ENCODE assay signal across 8 cellular contexts in the genomic region with DNA sequence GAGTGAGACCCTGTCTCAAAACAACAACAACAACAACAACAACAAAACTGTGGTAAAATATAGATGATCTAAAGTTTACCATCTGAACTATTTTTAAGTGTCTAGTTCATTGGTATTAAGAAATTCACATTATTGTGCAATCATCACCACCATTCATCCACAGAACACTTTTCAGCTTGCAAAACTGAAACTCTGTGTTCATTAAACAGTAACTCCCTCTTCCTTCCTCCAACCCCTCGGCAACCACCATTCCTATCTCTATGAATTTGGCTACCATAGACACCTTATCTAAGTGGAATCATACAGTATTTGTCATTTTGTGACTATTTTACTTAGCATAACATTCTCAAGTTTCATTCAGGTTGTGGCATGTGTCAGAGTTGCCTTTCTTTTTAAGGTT. TPM values are rescaled to one million over a fixed set of nuclear protein-coding genes. Genes with fewer than 3 reads are reported as not detected.
DNase-seq lines count a peak whose midpoint lies in the region; ATAC-seq and TF ChIP-seq lines count a peak whose summit lies in the region.

No MANE protein-coding gene starts in this region.

- peaks cover 2% of the 10 kb centered on the region for H3K36me3 Mint-ChIP-seq in activated naive CD4-positive, alpha-beta T cell treated with anti-CD3 and anti-CD28 coated beads for 36 hours (ENCODE audit: low read depth)
- no peaks in the 10 kb centered on the region for H3K36me3 Mint-ChIP-seq in natural killer cell

- H3K36me3 ChIP-seq in ascending aorta (no peaks in the 10 kb centered on the region), testis (ENCODE audit: low read depth, missing control alignments) (no peaks in the 10 kb centered on the region)

- peak overlapping the region; percentile 12 to 22 for H3K27ac ChIP-seq in ascending aorta
- no peak overlapping the region for H3K27ac ChIP-seq in testis
- H3K27ac ChIP-seq in RWPE1, result no peak overlapping the region

- H3K4me3 Mint-ChIP-seq in activated naive CD4-positive, alpha-beta T cell treated with anti-CD3 and anti-CD28 coated beads for 36 hours, result no peak overlapping the region
- peak overlapping the region; percentile 72 for H3K4me3 Mint-ChIP-seq in natural killer cell

- DNase-seq in activated naive CD4-positive, alpha-beta T cell treated with Interleukin-2 at 50 U/mL for 16 hours, result peak; percentile 42
- DNase-seq in activated naive CD4-positive, alpha-beta T cell treated with anti-CD3 and anti-CD28 coated beads for 36 hours, result no peak
- DNase-seq in ascending aorta (ENCODE audit: low spot score in 2 of 2), result no peak
- no peak for DNase-seq in natural killer cell
- no peak for DNase-seq in testis
- DNase-seq in foreskin melanocyte, result no peak
- no peak for DNase-seq in RWPE1 (ENCODE audit: low spot score)

- no peaks in the 10 kb centered on the region for H3K27me3 Mint-ChIP-seq in activated naive CD4-positive, alpha-beta T cell treated with anti-CD3 and anti-CD28 coated beads for 36 hours (ENCODE audit: low read depth)
- no peaks in the 10 kb centered on the region for H3K27me3 Mint-ChIP-seq in natural killer cell (ENCODE audit: low read depth in 2 of 2)

- POLR2A ChIA-PET in RWPE1 (lab: Yijun Ruan, JAX; ENCODE audit: low non-redundant PET), result no interaction called here

- peaks cover 37% of the 10 kb centered on the region for H3K4me1 Mint-ChIP-seq in activated naive CD4-positive, alpha-beta T cell treated with anti-CD3 and anti-CD28 coated beads for 36 hours (ENCODE audit: low read depth)
- H3K4me1 Mint-ChIP-seq in natural killer cell, result peaks cover 53 to 59% of the 10 kb centered on the region in 2 donors

- H3K27me3 ChIP-seq in ascending aorta (no peaks in the 10 kb centered on the region), testis (no peaks in the 10 kb centered on the region)

- H3K4me1 ChIP-seq in ascending aorta (peaks cover 11 to 30% of the 10 kb centered on the region in 2 donors), testis (peaks cover 7% of the 10 kb centered on the region)

- H3K9me3 ChIP-seq in ascending aorta (no peaks in the 10 kb centered on the region), testis (no peaks in the 10 kb centered on the region)

- CTCF ChIA-PET in activated naive CD4-positive, alpha-beta T cell treated with anti-CD3 and anti-CD28 coated beads for 36 hours (lab: Charles Lee), result no interaction called here
- CTCF ChIA-PET in RWPE1 (lab: Yijun Ruan, JAX), result no interaction called here

- no peaks in the 10 kb centered on the region for H3K9me3 Mint-ChIP-seq in activated naive CD4-positive, alpha-beta T cell treated with anti-CD3 and anti-CD28 coated beads for 36 hours
- H3K9me3 Mint-ChIP-seq in natural killer cell, result no peaks in the 10 kb centered on the region

- intact Hi-C loops in activated naive CD4-positive, alpha-beta T cell treated with anti-CD3 and anti-CD28 coated beads for 36 hours (cut with micrococcal nuclease), result no loop called here
- intact Hi-C loops in ascending aorta (cut with DNase I), result no loop called here
- intact Hi-C loops in natural killer cell (cut with micrococcal nuclease), result no loop called here
- intact Hi-C loops in testis (cut with DNase I; ENCODE audit: low total_unique reads), result no loop called here

- no peak overlapping the region for H3K4me3 ChIP-seq in ascending aorta
- H3K4me3 ChIP-seq in testis, result no peak overlapping the region

- WGBS in testis, 2 donors, result 25 to 38% methylated on average over 1 of the region's 1 CpG

- no peak overlapping the region for H3K27ac Mint-ChIP-seq in activated naive CD4-positive, alpha-beta T cell treated with anti-CD3 and anti-CD28 coated beads for 36 hours
- H3K27ac Mint-ChIP-seq in natural killer cell, result peak overlapping the region; percentile 84 to 87

- ATAC-seq in HG03460 (IDR thresholded peaks at IDR 0.05; ENCODE audit: unreplicated experiment) (peak; percentile 75), natural killer cell (peak; percentile 68 to 81 (median 75))

- TF ChIP-seq POLR2A in testis (IDR thresholded peaks at IDR 0.05), result no peak

- TF ChIP-seq CTCF in ascending aorta (IDR thresholded peaks at IDR 0.05) (no peak), natural killer cell (IDR thresholded peaks at IDR 0.05) (no peak), testis (IDR thresholded peaks at IDR 0.05) (no peak), RWPE1 (conservative IDR thresholded peaks at IDR 0.05; ENCODE audit: low read depth) (no peak)

RNA-seq across cellular contexts. Expression of gene KAT2B, which starts 20.7 kb away (rescaled TPM):
- 10 to 100 TPM in 1 of 2 experiments, 1 to 10 TPM in 1; 9.4 to 11.5 TPM for total RNA-seq in activated naive CD4-positive, alpha-beta T cell treated with anti-CD3 and anti-CD28 coated beads for 36 hours
- total RNA-seq in ascending aorta, result 10.5 TPM
- total RNA-seq in natural killer cell, result 100 to 1,000 TPM; 132 to 156 (median 146) TPM
- total RNA-seq in testis, result 1 to 10 TPM; 6.5 to 9.9 TPM
- 5.3 TPM for polyA plus RNA-seq in testis (ENCODE audit: insufficient read depth, low read depth, low replicate concordance)

RNA-seq across cellular contexts. Expression of gene PP2D1, which starts 48.9 kb away (rescaled TPM):
- total RNA-seq in activated naive CD4-positive, alpha-beta T cell treated with anti-CD3 and anti-CD28 coated beads for 36 hours, result not detected
- total RNA-seq in ascending aorta (not detected), natural killer cell (not detected), testis (10 to 100 TPM in 1 of 2 donors, 1 to 10 TPM in 1; 9.3 to 22.8 TPM)
- 37.5 TPM for polyA plus RNA-seq in testis (ENCODE audit: insufficient read depth, low read depth, low replicate concordance)

Comparison
In these comparisons a context has a peak if more than half of its experiments do, and no peak if none do; other contexts are left out.
1. H3K27ac ChIP-seq: peak in ascending aorta (2 of 2); none in testis (0 of 2) and RWPE1 (single experiment).
2. RNA of gene KAT2B, which starts 20.7 kb away (total RNA-seq): 132 to 156 TPM in natural killer cell; 9.4 to 11.5 TPM in activated naive CD4-positive, alpha-beta T cell treated with anti-CD3 and anti-CD28 coated beads for 36 hours, 10.5 TPM in ascending aorta (single experiment) and 6.5 to 9.9 TPM in testis; every median in the first group is over 10 times any median in the second.
3. RNA of gene PP2D1, which starts 48.9 kb away (total RNA-seq): 9.3 to 22.8 TPM in testis; not detected in activated naive CD4-positive, alpha-beta T cell treated with anti-CD3 and anti-CD28 coated beads for 36 hours, not detected in ascending aorta (single experiment) and not detected in natural killer cell; every median in the first group is over 10 times any median in the second.